Comparison of ENCODE assay signal across 1 cellular context in genomic region chr19:7851623-7852500, GRCh38.
TF ChIP-seq lines count a peak whose summit lies in the region.

No MANE protein-coding gene starts in this region.

TF ChIP-seq in H1, 55 proteins besides CTCF, POLR2A, EP300 and RAD21:
- no peak for TF ChIP-seq POLR2AphosphoS5 (IDR thresholded peaks at IDR 0.05; ENCODE audit: low read depth, low read length)
- TF ChIP-seq, protein P1, sequence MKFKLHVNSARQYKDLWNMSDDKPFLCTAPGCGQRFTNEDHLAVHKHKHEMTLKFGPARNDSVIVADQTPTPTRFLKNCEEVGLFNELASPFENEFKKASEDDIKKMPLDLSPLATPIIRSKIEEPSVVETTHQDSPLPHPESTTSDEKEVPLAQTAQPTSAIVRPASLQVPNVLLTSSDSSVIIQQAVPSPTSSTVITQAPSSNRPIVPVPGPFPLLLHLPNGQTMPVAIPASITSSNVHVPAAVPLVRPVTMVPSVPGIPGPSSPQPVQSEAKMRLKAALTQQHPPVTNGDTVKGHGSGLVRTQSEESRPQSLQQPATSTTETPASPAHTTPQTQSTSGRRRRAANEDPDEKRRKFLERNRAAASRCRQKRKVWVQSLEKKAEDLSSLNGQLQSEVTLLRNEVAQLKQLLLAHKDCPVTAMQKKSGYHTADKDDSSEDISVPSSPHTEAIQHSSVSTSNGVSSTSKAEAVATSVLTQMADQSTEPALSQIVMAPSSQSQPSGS (IDR thresholded peaks at IDR 0.05; ENCODE audit: low read length), result no peak
- no peak for TF ChIP-seq JUND (IDR thresholded peaks at IDR 0.05; ENCODE audit: low read length)
- TF ChIP-seq BRCA1 (IDR thresholded peaks at IDR 0.05; ENCODE audit: low read depth, low read length), result no peak
- no peak for TF ChIP-seq TCF12 (IDR thresholded peaks at IDR 0.05; ENCODE audit: low read depth, low read length)
- TF ChIP-seq CEBPB (IDR thresholded peaks at IDR 0.05; ENCODE audit: low read depth, low read length), result no peak
- TF ChIP-seq, protein P2, sequence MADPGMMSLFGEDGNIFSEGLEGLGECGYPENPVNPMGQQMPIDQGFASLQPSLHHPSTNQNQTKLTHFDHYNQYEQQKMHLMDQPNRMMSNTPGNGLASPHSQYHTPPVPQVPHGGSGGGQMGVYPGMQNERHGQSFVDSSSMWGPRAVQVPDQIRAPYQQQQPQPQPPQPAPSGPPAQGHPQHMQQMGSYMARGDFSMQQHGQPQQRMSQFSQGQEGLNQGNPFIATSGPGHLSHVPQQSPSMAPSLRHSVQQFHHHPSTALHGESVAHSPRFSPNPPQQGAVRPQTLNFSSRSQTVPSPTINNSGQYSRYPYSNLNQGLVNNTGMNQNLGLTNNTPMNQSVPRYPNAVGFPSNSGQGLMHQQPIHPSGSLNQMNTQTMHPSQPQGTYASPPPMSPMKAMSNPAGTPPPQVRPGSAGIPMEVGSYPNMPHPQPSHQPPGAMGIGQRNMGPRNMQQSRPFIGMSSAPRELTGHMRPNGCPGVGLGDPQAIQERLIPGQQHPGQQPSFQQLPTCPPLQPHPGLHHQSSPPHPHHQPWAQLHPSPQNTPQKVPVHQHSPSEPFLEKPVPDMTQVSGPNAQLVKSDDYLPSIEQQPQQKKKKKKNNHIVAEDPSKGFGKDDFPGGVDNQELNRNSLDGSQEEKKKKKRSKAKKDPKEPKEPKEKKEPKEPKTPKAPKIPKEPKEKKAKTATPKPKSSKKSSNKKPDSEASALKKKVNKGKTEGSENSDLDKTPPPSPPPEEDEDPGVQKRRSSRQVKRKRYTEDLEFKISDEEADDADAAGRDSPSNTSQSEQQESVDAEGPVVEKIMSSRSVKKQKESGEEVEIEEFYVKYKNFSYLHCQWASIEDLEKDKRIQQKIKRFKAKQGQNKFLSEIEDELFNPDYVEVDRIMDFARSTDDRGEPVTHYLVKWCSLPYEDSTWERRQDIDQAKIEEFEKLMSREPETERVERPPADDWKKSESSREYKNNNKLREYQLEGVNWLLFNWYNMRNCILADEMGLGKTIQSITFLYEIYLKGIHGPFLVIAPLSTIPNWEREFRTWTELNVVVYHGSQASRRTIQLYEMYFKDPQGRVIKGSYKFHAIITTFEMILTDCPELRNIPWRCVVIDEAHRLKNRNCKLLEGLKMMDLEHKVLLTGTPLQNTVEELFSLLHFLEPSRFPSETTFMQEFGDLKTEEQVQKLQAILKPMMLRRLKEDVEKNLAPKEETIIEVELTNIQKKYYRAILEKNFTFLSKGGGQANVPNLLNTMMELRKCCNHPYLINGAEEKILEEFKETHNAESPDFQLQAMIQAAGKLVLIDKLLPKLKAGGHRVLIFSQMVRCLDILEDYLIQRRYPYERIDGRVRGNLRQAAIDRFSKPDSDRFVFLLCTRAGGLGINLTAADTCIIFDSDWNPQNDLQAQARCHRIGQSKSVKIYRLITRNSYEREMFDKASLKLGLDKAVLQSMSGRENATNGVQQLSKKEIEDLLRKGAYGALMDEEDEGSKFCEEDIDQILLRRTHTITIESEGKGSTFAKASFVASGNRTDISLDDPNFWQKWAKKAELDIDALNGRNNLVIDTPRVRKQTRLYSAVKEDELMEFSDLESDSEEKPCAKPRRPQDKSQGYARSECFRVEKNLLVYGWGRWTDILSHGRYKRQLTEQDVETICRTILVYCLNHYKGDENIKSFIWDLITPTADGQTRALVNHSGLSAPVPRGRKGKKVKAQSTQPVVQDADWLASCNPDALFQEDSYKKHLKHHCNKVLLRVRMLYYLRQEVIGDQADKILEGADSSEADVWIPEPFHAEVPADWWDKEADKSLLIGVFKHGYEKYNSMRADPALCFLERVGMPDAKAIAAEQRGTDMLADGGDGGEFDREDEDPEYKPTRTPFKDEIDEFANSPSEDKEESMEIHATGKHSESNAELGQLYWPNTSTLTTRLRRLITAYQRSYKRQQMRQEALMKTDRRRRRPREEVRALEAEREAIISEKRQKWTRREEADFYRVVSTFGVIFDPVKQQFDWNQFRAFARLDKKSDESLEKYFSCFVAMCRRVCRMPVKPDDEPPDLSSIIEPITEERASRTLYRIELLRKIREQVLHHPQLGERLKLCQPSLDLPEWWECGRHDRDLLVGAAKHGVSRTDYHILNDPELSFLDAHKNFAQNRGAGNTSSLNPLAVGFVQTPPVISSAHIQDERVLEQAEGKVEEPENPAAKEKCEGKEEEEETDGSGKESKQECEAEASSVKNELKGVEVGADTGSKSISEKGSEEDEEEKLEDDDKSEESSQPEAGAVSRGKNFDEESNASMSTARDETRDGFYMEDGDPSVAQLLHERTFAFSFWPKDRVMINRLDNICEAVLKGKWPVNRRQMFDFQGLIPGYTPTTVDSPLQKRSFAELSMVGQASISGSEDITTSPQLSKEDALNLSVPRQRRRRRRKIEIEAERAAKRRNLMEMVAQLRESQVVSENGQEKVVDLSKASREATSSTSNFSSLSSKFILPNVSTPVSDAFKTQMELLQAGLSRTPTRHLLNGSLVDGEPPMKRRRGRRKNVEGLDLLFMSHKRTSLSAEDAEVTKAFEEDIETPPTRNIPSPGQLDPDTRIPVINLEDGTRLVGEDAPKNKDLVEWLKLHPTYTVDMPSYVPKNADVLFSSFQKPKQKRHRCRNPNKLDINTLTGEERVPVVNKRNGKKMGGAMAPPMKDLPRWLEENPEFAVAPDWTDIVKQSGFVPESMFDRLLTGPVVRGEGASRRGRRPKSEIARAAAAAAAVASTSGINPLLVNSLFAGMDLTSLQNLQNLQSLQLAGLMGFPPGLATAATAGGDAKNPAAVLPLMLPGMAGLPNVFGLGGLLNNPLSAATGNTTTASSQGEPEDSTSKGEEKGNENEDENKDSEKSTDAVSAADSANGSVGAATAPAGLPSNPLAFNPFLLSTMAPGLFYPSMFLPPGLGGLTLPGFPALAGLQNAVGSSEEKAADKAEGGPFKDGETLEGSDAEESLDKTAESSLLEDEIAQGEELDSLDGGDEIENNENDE (IDR thresholded peaks at IDR 0.05; ENCODE audit: insufficient replicate concordance, low read length), result no peak
- no peak for TF ChIP-seq CBX8 (IDR thresholded peaks at IDR 0.05; ENCODE audit: borderline replicate concordance, low read depth, low read length)
- TF ChIP-seq POU5F1 (IDR thresholded peaks at IDR 0.05; ENCODE audit: low read depth, low read length), result no peak
- no peak for TF ChIP-seq BACH1 (IDR thresholded peaks at IDR 0.05; ENCODE audit: low read length)
- TF ChIP-seq GABPA (IDR thresholded peaks at IDR 0.05; ENCODE audit: borderline replicate concordance, insufficient read depth, low read length), result no peak
- no peak for TF ChIP-seq RXRA (IDR thresholded peaks at IDR 0.05; ENCODE audit: insufficient read depth, low read depth, low read length)
- no peak for TF ChIP-seq TEAD4 (IDR thresholded peaks at IDR 0.05; ENCODE audit: low read depth, low read length)
- TF ChIP-seq GTF2F1 (IDR thresholded peaks at IDR 0.05; ENCODE audit: borderline replicate concordance, low read depth, low read length), result no peak
- no peak for TF ChIP-seq SIN3A (conservative IDR thresholded peaks at IDR 0.05 in 1 of 2, IDR thresholded peaks at IDR 0.05 in 1 of 2; ENCODE audit: low read depth in 1 of 2, low read length in 2 of 2)
- TF ChIP-seq NRF1 (IDR thresholded peaks at IDR 0.05; ENCODE audit: low read depth, low read length), result no peak
- TF ChIP-seq, protein P3, sequence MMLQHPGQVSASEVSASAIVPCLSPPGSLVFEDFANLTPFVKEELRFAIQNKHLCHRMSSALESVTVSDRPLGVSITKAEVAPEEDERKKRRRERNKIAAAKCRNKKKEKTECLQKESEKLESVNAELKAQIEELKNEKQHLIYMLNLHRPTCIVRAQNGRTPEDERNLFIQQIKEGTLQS (IDR thresholded peaks at IDR 0.05; ENCODE audit: insufficient read depth, low read depth, low read length), result no peak
- TF ChIP-seq MAFK (IDR thresholded peaks at IDR 0.05; ENCODE audit: low read depth, low read length), result no peak
- no peak for TF ChIP-seq JUN (IDR thresholded peaks at IDR 0.05; ENCODE audit: low read depth, low read length)
- no peak for TF ChIP-seq KDM4A (IDR thresholded peaks at IDR 0.05; ENCODE audit: low read depth, low read length, severe bottlenecking)
